Comparison of ENCODE assay signal across 9 cellular contexts in the genomic region with DNA sequence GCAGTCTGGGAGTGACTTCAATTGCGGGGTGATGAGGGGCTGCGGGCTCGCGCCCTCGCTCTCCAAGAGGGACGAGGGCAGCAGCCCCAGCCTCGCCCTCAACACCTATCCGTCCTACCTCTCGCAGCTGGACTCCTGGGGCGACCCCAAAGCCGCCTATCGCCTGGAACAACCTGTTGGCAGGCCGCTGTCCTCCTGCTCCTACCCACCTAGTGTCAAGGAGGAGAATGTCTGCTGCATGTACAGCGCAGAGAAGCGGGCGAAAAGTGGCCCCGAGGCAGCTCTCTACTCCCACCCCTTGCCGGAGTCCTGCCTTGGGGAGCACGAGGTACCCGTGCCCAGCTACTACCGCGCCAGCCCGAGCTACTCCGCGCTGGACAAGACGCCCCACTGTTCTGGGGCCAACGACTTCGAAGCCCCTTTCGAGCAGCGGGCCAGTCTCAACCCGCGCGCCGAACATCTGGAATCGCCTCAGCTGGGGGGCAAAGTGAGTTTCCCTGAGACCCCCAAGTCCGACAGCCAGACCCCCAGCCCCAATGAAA. TPM values are rescaled to one million over a fixed set of nuclear protein-coding genes. Genes with fewer than 3 reads are reported as not detected.
DNase-seq lines count a peak whose midpoint lies in the region; ATAC-seq, FAIRE-seq and TF ChIP-seq lines count a peak whose summit lies in the region.
"Had no signal": no experiment of that assay in that cellular context is flagged by ENCODE, and none has a peak within 500 bp of the region (broad histone marks: within the 10 kb centered on the region; RNA-seq: fewer than 3 reads in every experiment).

No MANE protein-coding gene starts in this region.

- in situ Hi-C loops in Panc1 (cut with HindIII; ENCODE audit: low pct_unique_long_range_greater_than_20kb, low sequenced_read_pairs): no loop called here

- H3K4me1 ChIP-seq in Panc1 (ENCODE audit: control insufficient read depth, insufficient read depth, low read length): peaks cover 19% of the 10 kb centered on the region
- no peaks in the 10 kb centered on the region for H3K4me1 ChIP-seq in smooth muscle cell (ENCODE audit: low read depth)
- peaks cover 19% of the 10 kb centered on the region for H3K4me1 ChIP-seq in Karpas-422 (ENCODE audit: low read length)

- H3K27ac ChIP-seq in Panc1 (ENCODE audit: low read length): peak overlapping the region; percentile 99
- no peak overlapping the region for H3K27ac ChIP-seq in smooth muscle cell (ENCODE audit: low read depth)
- H3K27ac ChIP-seq in Karpas-422 (ENCODE audit: low read length): no peak overlapping the region

- H2AFZ ChIP-seq in smooth muscle cell (ENCODE audit: low read depth) (no peak overlapping the region), Karpas-422 (ENCODE audit: low read length) (no peak overlapping the region)

- no peaks in the 10 kb centered on the region for H3K9me2 ChIP-seq in Karpas-422 (replicated peaks; ENCODE audit: insufficient read depth, low read length)

- POLR2A ChIA-PET in Panc1 (lab: Charles Lee): interaction anchor here (0.6 to 1.6 kb wide), 4 partner anchors 10 to 366 kb away, joined by 3 to 16 read pairs (median 6); a partner anchor contains a TSS
- POLR2A ChIA-PET in GM10248 (lab: Yijun Ruan, JAX): no interaction called here

- H3K9me3 ChIP-seq in Panc1 (ENCODE audit: control insufficient read depth, insufficient read depth, low read depth, low read length) (no peaks in the 10 kb centered on the region), smooth muscle cell (replicated peaks; ENCODE audit: low read depth) (no peaks in the 10 kb centered on the region), Karpas-422 (ENCODE audit: low read length) (no peaks in the 10 kb centered on the region)

- H3K4me3 ChIP-seq in Panc1 (ENCODE audit: low read depth in 2 of 2, low read length in 2 of 2) (peak overlapping the region; percentile 66 to 67), fibroblast of villous mesenchyme (ENCODE audit: low read depth, low read length) (peak overlapping the region; percentile 64), smooth muscle cell (peak overlapping the region; percentile 28), Karpas-422 (ENCODE audit: low read length) (no peak overlapping the region)

- DNase-seq in T-helper 1 cell (no peak), Panc1 (ENCODE audit: low read depth, low spot score) (no peak), fibroblast of villous mesenchyme (ENCODE audit: low read depth) (no peak), smooth muscle cell (lab: John Stamatoyannopoulos, UW; ENCODE audit: unreplicated experiment) (no peak), GM10248 (ENCODE audit: extremely low spot score) (no peak), GM19239 (ENCODE audit: insufficient read length, low spot score) (no peak), Karpas-422 (no peak)

- H3K27me3 ChIP-seq in Panc1 (ENCODE audit: control insufficient read depth, insufficient read depth, low read length) (no peaks in the 10 kb centered on the region), smooth muscle cell (ENCODE audit: low read depth) (peaks cover 100% of the 10 kb centered on the region), Karpas-422 (ENCODE audit: low read length) (no peaks in the 10 kb centered on the region)

- no peaks in the 10 kb centered on the region for H3F3A ChIP-seq in smooth muscle cell (ENCODE audit: low read depth)

- H4K20me1 ChIP-seq in smooth muscle cell (ENCODE audit: low read depth): no peaks in the 10 kb centered on the region
- no peaks in the 10 kb centered on the region for H4K20me1 ChIP-seq in Karpas-422 (ENCODE audit: insufficient read depth, low read depth, low read length)

- no peaks in the 10 kb centered on the region for H3K9me3 Mint-ChIP-seq in T-helper 1 cell treated with Interleukin-12 subunit alpha and Interleukin-12 subunit beta and Interleukin-4 antibody, amounts not matched to agents 30 μg/mL and 1 μg/mL, for 36 hours

- no peak overlapping the region for H3K27ac Mint-ChIP-seq in T-helper 1 cell treated with Interleukin-12 subunit alpha and Interleukin-12 subunit beta and Interleukin-4 antibody, amounts not matched to agents 30 μg/mL and 1 μg/mL, for 36 hours

- H3K4me2 ChIP-seq in smooth muscle cell (peak overlapping the region; percentile 80), Karpas-422 (ENCODE audit: low read depth, low read length, poor library complexity, severe bottlenecking) (no peak overlapping the region)

- CTCF ChIA-PET in Panc1 (lab: Charles Lee): interaction anchor here (0.6 to 1.2 kb wide), 14 partner anchors 13 to 231 kb away, joined by 3 to 14 read pairs (median 6); a partner anchor contains a TSS
- CTCF ChIA-PET in GM10248 (lab: Yijun Ruan, JAX): interaction anchor here (0.6 to 5.6 kb wide), 27 partner anchors 11 to 235 kb away, joined by 3 to 74 read pairs (median 4); a partner anchor contains a TSS

- peak overlapping the region; percentile 38 for H3K4me3 Mint-ChIP-seq in T-helper 1 cell treated with Interleukin-12 subunit alpha and Interleukin-12 subunit beta and Interleukin-4 antibody, amounts not matched to agents 30 μg/mL and 1 μg/mL, for 36 hours

- intact Hi-C loops in Panc1 (cut with micrococcal nuclease; ENCODE audit: unreplicated experiment): no loop called here

- peaks cover 25% of the 10 kb centered on the region for H3K4me1 Mint-ChIP-seq in T-helper 1 cell treated with Interleukin-12 subunit alpha and Interleukin-12 subunit beta and Interleukin-4 antibody, amounts not matched to agents 30 μg/mL and 1 μg/mL, for 36 hours (ENCODE audit: low read depth)

- TF ChIP-seq CTCF in Panc1 (IDR thresholded peaks at IDR 0.05) (no peak), fibroblast of villous mesenchyme (IDR thresholded peaks at IDR 0.05; ENCODE audit: insufficient read depth, low read depth, low read length) (peak; percentile 10), smooth muscle cell (IDR thresholded peaks at IDR 0.05; ENCODE audit: borderline replicate concordance, insufficient read depth, poor library complexity, severe bottlenecking) (no peak), GM10248 (IDR thresholded peaks at IDR 0.05; ENCODE audit: control extremely low read depth, extremely low read depth, low read depth, missing control alignments) (no peak)

- H3K9ac ChIP-seq in smooth muscle cell (ENCODE audit: low read depth) (no peak overlapping the region), Karpas-422 (ENCODE audit: low read length) (no peak overlapping the region)

- 20% methylated on average over 36 of the region's 36 CpGs for WGBS in smooth muscle cell (ENCODE audit: low lambda C conversion rate)

- BruUV-seq in Panc1 (replicated peaks; lab: Mats Ljungman, UMichigan): TSS peak; percentile 76

- H3K27me3 Mint-ChIP-seq in T-helper 1 cell treated with Interleukin-12 subunit alpha and Interleukin-12 subunit beta and Interleukin-4 antibody, amounts not matched to agents 30 μg/mL and 1 μg/mL, for 36 hours (ENCODE audit: low read depth): peaks cover 95% of the 10 kb centered on the region

- peak; percentile 21 for ATAC-seq in Panc1

- peaks cover under 1% of the 10 kb centered on the region for H3K36me3 Mint-ChIP-seq in T-helper 1 cell treated with Interleukin-12 subunit alpha and Interleukin-12 subunit beta and Interleukin-4 antibody, amounts not matched to agents 30 μg/mL and 1 μg/mL, for 36 hours (ENCODE audit: low read depth)

- H3K36me3 ChIP-seq in Panc1 (ENCODE audit: control insufficient read depth, insufficient read depth, low read length) (no peaks in the 10 kb centered on the region), smooth muscle cell (ENCODE audit: low read depth) (no peaks in the 10 kb centered on the region), Karpas-422 (ENCODE audit: insufficient read depth, low read length) (no peaks in the 10 kb centered on the region)

- H3K79me2 ChIP-seq in smooth muscle cell (ENCODE audit: low read depth): no peaks in the 10 kb centered on the region
- H3K79me2 ChIP-seq in Karpas-422 (ENCODE audit: low read length): no peaks in the 10 kb centered on the region

- FAIRE-seq in GM19239 (lab: Jason Lieb, UNC): no peak

RNA-seq across cellular contexts. Expression of a gene that starts 0.5 kb away (rescaled TPM):
- total RNA-seq in Panc1 (2021; ENCODE audit: unreplicated experiment) (154 TPM), fibroblast of villous mesenchyme (0.43 and 5.2 TPM in 2 replicates), smooth muscle cell (not detected in 2 replicates)
- polyA plus RNA-seq in Panc1 (2012; ENCODE audit: insufficient read length): 178 TPM
- 0.66 and 0.67 TPM in 2 replicates for polyA plus RNA-seq in smooth muscle cell
- total RNA-seq in Karpas-422 (2014; rRNA removed; shearing (Covaris generic); ENCODE audit: low replicate concordance): not detected in 2 replicates
- polyA plus RNA-seq: AG04450 had no signal

RNA-seq across cellular contexts. Expression of a gene that starts 10.7 kb away (rescaled TPM):
- total RNA-seq in Panc1 (2021; ENCODE audit: unreplicated experiment) (31.7 TPM), fibroblast of villous mesenchyme (0.86 and 3.2 TPM in 2 replicates), smooth muscle cell (not detected in 2 replicates)
- polyA plus RNA-seq in Panc1 (2012; ENCODE audit: insufficient read length): 25.6 TPM
- 0.43 and 0.51 TPM in 2 replicates for polyA plus RNA-seq in smooth muscle cell
- total RNA-seq in Karpas-422 (2014; rRNA removed; shearing (Covaris generic); ENCODE audit: low replicate concordance): 0.07 TPM in 1 of 2 replicates, not detected in the other
- polyA plus RNA-seq: AG04450 had no signal

RNA-seq across cellular contexts. Expression of a gene that starts 12.5 kb away (rescaled TPM):
- total RNA-seq in Panc1 (2021; ENCODE audit: unreplicated experiment) (17.0 TPM), fibroblast of villous mesenchyme (0.86 and 2.9 TPM in 2 replicates), smooth muscle cell (0.27 and 0.72 TPM in 2 replicates)
- 19.6 TPM for polyA plus RNA-seq in Panc1 (2012; ENCODE audit: insufficient read length)
- 0.23 and 0.25 TPM in 2 replicates for polyA plus RNA-seq in smooth muscle cell
- total RNA-seq in Karpas-422 (2014; rRNA removed; shearing (Covaris generic); ENCODE audit: low replicate concordance): not detected in 2 replicates
- polyA plus RNA-seq: AG04450 had no signal

RNA-seq across cellular contexts. Expression of a gene that starts 14.5 kb away (rescaled TPM):
- total RNA-seq in Panc1 (2021; ENCODE audit: unreplicated experiment): 37.2 TPM
- polyA plus RNA-seq in Panc1 (2012; ENCODE audit: insufficient read length): 41.2 TPM
- 0.86 and 7.4 TPM in 2 replicates for total RNA-seq in fibroblast of villous mesenchyme
- 0.54 and 1.2 TPM in 2 replicates for total RNA-seq in smooth muscle cell
- polyA plus RNA-seq in smooth muscle cell: 2.5 and 2.7 TPM in 2 replicates
- total RNA-seq in Karpas-422 (2014; rRNA removed; shearing (Covaris generic); ENCODE audit: low replicate concordance): not detected in 2 replicates
- polyA plus RNA-seq: AG04450 had no signal

RNA-seq across cellular contexts. Expression of a gene that starts 23.4 kb away (rescaled TPM):
- 15.3 TPM for total RNA-seq in Panc1 (2021; ENCODE audit: unreplicated experiment)
- 9.5 TPM for polyA plus RNA-seq in Panc1 (2012; ENCODE audit: insufficient read length)
- 0.86 and 2.6 TPM in 2 replicates for total RNA-seq in fibroblast of villous mesenchyme
- 1.4 and 1.6 TPM in 2 replicates for total RNA-seq in smooth muscle cell
- polyA plus RNA-seq in smooth muscle cell: 3.8 and 4.4 TPM in 2 replicates
- not detected in 2 replicates for total RNA-seq in Karpas-422 (2014; rRNA removed; shearing (Covaris generic); ENCODE audit: low replicate concordance)

Comparison
In these comparisons a context has a peak if more than half of its experiments do, and no peak if none do; other contexts are left out.
1. RNA of a gene that starts 0.5 kb away (total RNA-seq): 154 TPM in Panc1 (single experiment); 0.43 to 5.2 TPM in fibroblast of villous mesenchyme, not detected in smooth muscle cell and not detected in Karpas-422; every median in the first group is over 10 times any median in the second.